Comparison of ENCODE assay signal across 14 cellular contexts in the genomic region with DNA sequence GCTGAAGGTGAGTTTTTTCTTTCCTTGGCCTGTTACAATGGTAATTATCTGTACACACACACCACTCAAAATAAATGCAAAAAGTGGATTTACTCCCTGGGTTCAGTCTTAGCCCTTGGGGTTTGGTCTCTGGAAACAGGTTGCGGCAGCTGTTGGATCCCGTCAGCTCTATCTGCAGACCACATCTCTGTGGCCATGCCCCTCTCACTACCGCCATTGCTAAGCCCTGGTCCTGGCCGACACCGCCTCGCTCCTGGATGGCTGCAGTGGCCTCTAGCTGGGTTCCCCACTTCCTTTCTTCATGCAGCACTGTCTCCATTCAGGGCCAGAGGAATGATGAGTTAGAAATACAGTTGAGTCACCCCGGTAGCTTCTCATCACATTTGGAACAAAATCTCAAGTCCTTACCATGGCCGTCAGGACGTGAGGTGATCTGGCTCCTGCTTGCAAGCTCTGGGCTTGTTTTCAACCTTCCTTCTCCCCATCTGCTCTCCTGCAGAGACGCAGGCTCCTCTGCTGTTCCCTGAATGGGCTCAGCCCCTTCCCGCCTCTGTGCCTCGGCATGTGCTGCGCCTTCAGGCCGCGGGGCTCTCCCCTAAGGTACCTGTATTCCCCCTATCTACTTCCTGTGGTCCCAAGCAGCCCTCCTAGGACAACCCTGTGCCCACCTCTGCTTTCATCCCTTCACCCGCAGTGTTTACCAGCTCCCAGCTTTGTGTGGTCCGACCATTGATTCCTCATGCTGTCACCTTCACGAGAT. TPM values are rescaled to one million over a fixed set of nuclear protein-coding genes. Genes with fewer than 3 reads are reported as not detected.
DNase-seq lines count a peak whose midpoint lies in the region; ATAC-seq and TF ChIP-seq lines count a peak whose summit lies in the region.
"Had no signal": no experiment of that assay in that cellular context is flagged by ENCODE, and none has a peak within 500 bp of the region (broad histone marks: within the 10 kb centered on the region; RNA-seq: fewer than 3 reads in every experiment).

No MANE protein-coding gene starts in this region.

- no peak overlapping the region for H2AFZ ChIP-seq in osteoblast (ENCODE audit: low read length)

- no peak for ATAC-seq in HG02623 (IDR thresholded peaks at IDR 0.05; ENCODE audit: unreplicated experiment)

- peaks cover 3% of the 10 kb centered on the region for H4K20me1 ChIP-seq in osteoblast (ENCODE audit: insufficient read depth, low read length)

- no peaks in the 10 kb centered on the region for H3K9me3 ChIP-seq in osteoblast (ENCODE audit: low read depth, low read length)
- H3K9me3 ChIP-seq: Caco-2 had no signal

- H3K27ac ChIP-seq in osteoblast (ENCODE audit: low read depth, low read length) (no peak overlapping the region), caudate nucleus (ENCODE audit: low read depth, low read length) (no peak overlapping the region)
- H3K27ac ChIP-seq: 22Rv1 had no signal

- no peaks in the 10 kb centered on the region for H3K79me2 ChIP-seq in osteoblast (ENCODE audit: insufficient read depth, low read length)

- H3K4me2 ChIP-seq in osteoblast (ENCODE audit: insufficient read depth, low read length): no peak overlapping the region

- no peak overlapping the region for H3K4me3 ChIP-seq in osteoblast (ENCODE audit: insufficient read depth, low read length)
- H3K4me3 ChIP-seq in foreskin fibroblast (ENCODE audit: low read depth in 1 of 2, low read length in 2 of 2): no peak overlapping the region

- TF ChIP-seq CTCF in osteoblast (IDR thresholded peaks at IDR 0.05; ENCODE audit: extremely low read depth, low read depth, low read length) (no peak), foreskin fibroblast (IDR thresholded peaks at IDR 0.05; ENCODE audit: low read depth, low read length) (no peak)

- H3K4me1 ChIP-seq in osteoblast (ENCODE audit: insufficient read depth, low read length): no peaks in the 10 kb centered on the region
- H3K4me1 ChIP-seq: Caco-2 had no signal

- H3K36me3 ChIP-seq in osteoblast (ENCODE audit: insufficient read depth, low read length): no peaks in the 10 kb centered on the region

- DNase-seq in NCI-H82 (lab: John Stamatoyannopoulos, UW): peak; percentile 29
- no peak for DNase-seq in NCI-H82 treated with DMSO at 0.1 percent for 48 hours (lab: John Stamatoyannopoulos, UW; ENCODE audit: unreplicated experiment)
- DNase-seq in OCI-M1 (lab: John Stamatoyannopoulos, UW): peak; percentile 30
- DNase-seq in UCSD-AML1 (lab: John Stamatoyannopoulos, UW; ENCODE audit: unreplicated experiment): peak; percentile 29
- DNase-seq in osteoblast (ENCODE audit: insufficient read length, low spot score, missing footprints): peak; percentile 45
- no peak for DNase-seq in caudate nucleus (lab: John Stamatoyannopoulos, UW)
- no peak for DNase-seq in foreskin fibroblast
- DNase-seq: Caco-2; CD8-positive, alpha-beta memory T cell; GF-D8; H7 had no signal

- no peaks in the 10 kb centered on the region for H3K27me3 ChIP-seq in osteoblast (ENCODE audit: insufficient read depth, low read length)

RNA-seq across cellular contexts. Expression of gene EFCAB8, which starts 38.0 kb away (rescaled TPM):
- total RNA-seq in osteoblast: 1.4 TPM in 1 of 2 replicates, not detected in the other
- total RNA-seq: A673 had no signal

Comparison
In these comparisons a context has a peak if more than half of its experiments do, and no peak if none do; other contexts are left out.
1. DNase-seq: peak in NCI-H82 (single experiment), OCI-M1 (single experiment), UCSD-AML1 (single experiment) and osteoblast (single experiment); none in NCI-H82 treated with DMSO at 0.1 percent for 48 hours (single experiment), caudate nucleus (0 of 61) and foreskin fibroblast (0 of 2).